In genomic region chr1:202411421-202411820, GRCh38 we compare ENCODE assay signal across 16 cellular contexts.
A peak's percentile ranks its signal among the peaks of the same experiment; 100 is the strongest.
DNase-seq lines count a peak whose midpoint lies in the region; TF ChIP-seq lines count a peak whose summit lies in the region.
"Had no signal": no experiment of that assay in that cellular context is flagged by ENCODE, and none has a peak within 500 bp of the region (broad histone marks: within the 10 kb centered on the region; RNA-seq: fewer than 3 reads in every experiment).

No MANE protein-coding gene starts in this region.

- H3K4me1 Mint-ChIP-seq in chondrocyte (ENCODE audit: low read depth) (peaks cover 32% of the 10 kb centered on the region), nephron (peaks cover 40% of the 10 kb centered on the region)
- peaks cover 0 to 9% (median 4%) of the 10 kb centered on the region in 4 donors for H3K4me1 Mint-ChIP-seq in CD4-positive, alpha-beta memory T cell

- CTCF ChIA-PET in CD4-positive, alpha-beta memory T cell (lab: Charles Lee; ENCODE audit: partially characterized antibody), result no interaction called here

- intact Hi-C loops in CD4-positive, alpha-beta memory T cell (cut with micrococcal nuclease), result no loop called here

- POLR2A ChIA-PET in CD4-positive, alpha-beta memory T cell (lab: Charles Lee; ENCODE audit: partially characterized antibody), result no interaction called here

- no peak overlapping the region for H2AFZ ChIP-seq in ACC112 (ENCODE audit: low read length, unreplicated experiment)

- TF ChIP-seq CTCF in chondrocyte (IDR thresholded peaks at IDR 0.05) (no peak), nephron (IDR thresholded peaks at IDR 0.05; ENCODE audit: unreplicated experiment in 3 of 3) (no peak)

- H3K9me3 Mint-ChIP-seq in chondrocyte (ENCODE audit: low read depth) (no peaks in the 10 kb centered on the region), nephron (no peaks in the 10 kb centered on the region)
- H3K9me3 Mint-ChIP-seq in CD4-positive, alpha-beta memory T cell, result no peaks in the 10 kb centered on the region
- H3K9me3 Mint-ChIP-seq: T-cell had no signal

- H3K9me3 ChIP-seq in CD4-positive, alpha-beta memory T cell (ENCODE audit: control insufficient read depth in 1 of 2, low read length in 2 of 2), result no peaks in the 10 kb centered on the region
- H3K9me3 ChIP-seq: HAP-1, sigmoid colon, upper lobe of right lung had no signal

- H3K4me1 ChIP-seq in ACC112 (ENCODE audit: control insufficient read depth, insufficient read depth, low read length, unreplicated experiment), result peaks cover 5% of the 10 kb centered on the region
- no peaks in the 10 kb centered on the region for H3K4me1 ChIP-seq in CD4-positive, alpha-beta memory T cell (ENCODE audit: insufficient read depth, low read length)
- H3K4me1 ChIP-seq: HAP-1 had no signal

- H3K79me2 ChIP-seq in ACC112 (ENCODE audit: control insufficient read depth, insufficient read depth, low read length, unreplicated experiment), result no peaks in the 10 kb centered on the region

- H3K36me3 Mint-ChIP-seq in chondrocyte (ENCODE audit: low read depth) (no peaks in the 10 kb centered on the region), nephron (ENCODE audit: low read depth) (no peaks in the 10 kb centered on the region)
- H3K36me3 Mint-ChIP-seq in CD4-positive, alpha-beta memory T cell, result no peaks in the 10 kb centered on the region
- H3K36me3 Mint-ChIP-seq: T-cell had no signal

- peak; percentile 26 for DNase-seq in LHCN-M2 (ENCODE audit: low read depth)
- no peak for DNase-seq in chondrocyte (ENCODE audit: low spot score)
- no peak for DNase-seq in NCI-H1436 (lab: John Stamatoyannopoulos, UW)
- no peak for DNase-seq in CD4-positive, alpha-beta memory T cell
- DNase-seq in nucleus accumbens (lab: John Stamatoyannopoulos, UW), result no peak
- DNase-seq in activated T-cell treated with anti-CD3 and anti-CD28 coated beads, Interleukin-2, amount 50 U/mL, for 48 hours, result no peak
- DNase-seq: activated gamma-delta T cell treated with Interleukin-2 at 50 U/mL for 16 hours, NCI-H2081 treated with DMSO at 0.1 percent for 48 hours, NCI-H69, sigmoid colon, T-cell, upper lobe of right lung had no signal

- peak overlapping the region; percentile 19; the same call in 1 of the 2 replicates for H3K27ac ChIP-seq in ACC112 (ENCODE audit: low read depth, low read length)
- H3K27ac ChIP-seq in CD4-positive, alpha-beta memory T cell (ENCODE audit: low read depth, low read length), result no peak overlapping the region
- H3K27ac ChIP-seq: RWPE1, upper lobe of right lung had no signal

- peak overlapping the region; percentile 31 for H3K4me3 Mint-ChIP-seq in chondrocyte (ENCODE audit: unreplicated experiment)
- no peak overlapping the region for H3K4me3 Mint-ChIP-seq in nephron
- H3K4me3 Mint-ChIP-seq in CD4-positive, alpha-beta memory T cell, result no peak overlapping the region
- H3K4me3 Mint-ChIP-seq: T-cell had no signal

- H3K36me3 ChIP-seq in ACC112 (ENCODE audit: insufficient read depth, low read length), result no peaks in the 10 kb centered on the region
- no peaks in the 10 kb centered on the region for H3K36me3 ChIP-seq in CD4-positive, alpha-beta memory T cell (ENCODE audit: insufficient read depth, low read length)
- H3K36me3 ChIP-seq: HAP-1, sigmoid colon, upper lobe of right lung had no signal

- H3K27me3 ChIP-seq in ACC112 (ENCODE audit: insufficient read depth, low read length), result no peaks in the 10 kb centered on the region
- H3K27me3 ChIP-seq in CD4-positive, alpha-beta memory T cell (ENCODE audit: insufficient read depth, low read length), result no peaks in the 10 kb centered on the region
- H3K27me3 ChIP-seq: sigmoid colon, upper lobe of right lung had no signal

- peak overlapping the region; percentile 93 for H3K27ac Mint-ChIP-seq in chondrocyte (ENCODE audit: unreplicated experiment)
- H3K27ac Mint-ChIP-seq in nephron, result peak overlapping the region in 2 of 3 experiments; percentile 57 to 71
- no peak overlapping the region for H3K27ac Mint-ChIP-seq in CD4-positive, alpha-beta memory T cell
- H3K27ac Mint-ChIP-seq: T-cell had no signal

- H3K4me3 ChIP-seq in ACC112 (ENCODE audit: low read depth, low read length), result no peak overlapping the region
- H3K4me3 ChIP-seq in CD4-positive, alpha-beta memory T cell (ENCODE audit: low read length in 2 of 2), result no peak overlapping the region
- H3K4me3 ChIP-seq: HAP-1, sigmoid colon, upper lobe of right lung had no signal

- H3K27me3 Mint-ChIP-seq in chondrocyte (ENCODE audit: low read depth), result no peaks in the 10 kb centered on the region
- no peaks in the 10 kb centered on the region for H3K27me3 Mint-ChIP-seq in nephron (ENCODE audit: low read depth)
- H3K27me3 Mint-ChIP-seq in CD4-positive, alpha-beta memory T cell, result no peaks in the 10 kb centered on the region
- H3K27me3 Mint-ChIP-seq: T-cell had no signal

Comparison
In these comparisons a context has a peak if more than half of its experiments do, and no peak if none do; other contexts are left out.
1. H3K27ac Mint-ChIP-seq: peak in chondrocyte (single experiment) and nephron (2 of 3); none in CD4-positive, alpha-beta memory T cell (0 of 7).